Comparison of ENCODE assay signal across 19 cellular contexts in the genomic region with DNA sequence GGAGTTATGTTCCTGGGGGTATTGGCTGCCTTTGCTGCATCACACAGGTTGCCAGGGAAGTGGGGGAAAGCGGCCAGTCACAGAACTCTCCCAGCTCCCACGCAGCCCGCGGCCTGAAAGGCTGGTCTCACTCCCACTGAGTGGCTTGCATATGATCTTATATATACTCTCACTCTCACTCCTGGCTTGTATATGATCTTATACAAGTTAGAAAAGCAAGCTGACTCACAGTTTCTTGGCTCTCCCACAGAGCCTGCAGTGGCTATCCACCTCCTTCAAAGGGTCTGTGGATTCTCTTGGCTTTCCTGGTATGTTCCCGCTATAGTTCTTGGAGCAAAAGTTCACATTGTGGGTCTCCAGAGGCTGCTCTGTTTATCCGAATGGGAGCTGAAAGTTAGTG.
A peak's percentile ranks its signal among the peaks of the same experiment; 100 is the strongest.
DNase-seq lines count a peak whose midpoint lies in the region; ATAC-seq and TF ChIP-seq lines count a peak whose summit lies in the region.
"Had no signal": no experiment of that assay in that cellular context is flagged by ENCODE, and none has a peak within 500 bp of the region (broad histone marks: within the 10 kb centered on the region; RNA-seq: fewer than 3 reads in every experiment).

No MANE protein-coding gene starts in this region.

- DNase-seq in Right ventricle myocardium inferior (ENCODE audit: missing footprints) (peak; percentile 61), right atrium auricular region (ENCODE audit: low spot score) (no peak), choroid plexus epithelial cell (ENCODE audit: low read depth) (peak; percentile 75), mesendoderm (peak; percentile 32), aorta (peak in 1 of 2 donors; percentile 70), posterior vena cava (ENCODE audit: low spot score) (no peak)
- DNase-seq: activated B cell treated with CpG ODN at 0.5 μM for 24 hours; foreskin keratinocyte; left ventricle myocardium superior; naive thymus-derived CD4-positive, alpha-beta T cell; NCI-H187; NCI-H345; stimulated activated CD4-positive, alpha-beta T cell treated with anti-CD3 and anti-CD28 coated beads, Interleukin-15, amount 100 ng/mL, for 24 hours; stimulated activated naive CD4-positive, alpha-beta T cell; T-helper 1 cell; upper lobe of right lung had no signal

- intact Hi-C loops in Right ventricle myocardium inferior (cut with DNase I) (no loop called here), aorta (cut with DNase I) (no loop called here), posterior vena cava (cut with DNase I) (no loop called here)

- H3K36me3 ChIP-seq in right atrium auricular region, result no peaks in the 10 kb centered on the region
- H3K36me3 ChIP-seq in mesendoderm (ENCODE audit: control insufficient read depth, insufficient read depth, low read length), result no peaks in the 10 kb centered on the region
- no peaks in the 10 kb centered on the region for H3K36me3 ChIP-seq in aorta (ENCODE audit: control insufficient read depth in 1 of 2, insufficient read depth in 2 of 2, low read length in 1 of 2)
- H3K36me3 ChIP-seq: BLaER1 treated with 17β-estradiol and CSF1 and Interleukin-3, amounts not matched to agents 10 nM and 100 nM; upper lobe of right lung had no signal

- H3K79me2 ChIP-seq in mesendoderm (ENCODE audit: control insufficient read depth, insufficient read depth, low read length), result no peaks in the 10 kb centered on the region

- no peak for ATAC-seq in Right ventricle myocardium inferior
- peak; percentile 66 for ATAC-seq in aorta (ENCODE audit: low FRiP score)
- ATAC-seq in GM19395 (IDR thresholded peaks at IDR 0.05; ENCODE audit: unreplicated experiment), result no peak
- no peak for ATAC-seq in HG02571 (IDR thresholded peaks at IDR 0.05; ENCODE audit: unreplicated experiment)
- ATAC-seq: foreskin keratinocyte; left ventricle myocardium superior; naive thymus-derived CD4-positive, alpha-beta T cell; upper lobe of right lung had no signal

- H2AK5ac ChIP-seq in mesendoderm (ENCODE audit: low read length), result no peak overlapping the region

- no peak overlapping the region for H4K5ac ChIP-seq in mesendoderm (ENCODE audit: low read length)

- no peak overlapping the region for H2BK5ac ChIP-seq in mesendoderm (ENCODE audit: low read length)

- H3K27me3 ChIP-seq in right atrium auricular region (no peaks in the 10 kb centered on the region), mesendoderm (ENCODE audit: insufficient read depth, low read length, poor library complexity) (no peaks in the 10 kb centered on the region), aorta (ENCODE audit: control insufficient read depth in 1 of 2, insufficient read depth in 2 of 2, low read length in 1 of 2) (no peaks in the 10 kb centered on the region)
- H3K27me3 ChIP-seq: BLaER1 treated with 17β-estradiol and CSF1 and Interleukin-3, amounts not matched to agents 10 nM and 100 nM; foreskin keratinocyte; upper lobe of right lung had no signal

- no peak overlapping the region for H3K56ac ChIP-seq in mesendoderm (ENCODE audit: low read length)

- no peak overlapping the region for H3K4me2 ChIP-seq in mesendoderm (ENCODE audit: low read length)
- H3K4me2 ChIP-seq: BLaER1 treated with 17β-estradiol and CSF1 and Interleukin-3, amounts not matched to agents 10 nM and 100 nM had no signal

- no peak for TF ChIP-seq CTCF in right atrium auricular region (IDR thresholded peaks at IDR 0.05)
- no peak for TF ChIP-seq CTCF in choroid plexus epithelial cell (conservative IDR thresholded peaks at IDR 0.05; ENCODE audit: low read depth, low read length)

- H3K4me1 ChIP-seq in right atrium auricular region (no peaks in the 10 kb centered on the region), mesendoderm (ENCODE audit: control insufficient read depth, low read depth, low read length) (no peaks in the 10 kb centered on the region), aorta (ENCODE audit: control insufficient read depth in 1 of 2, insufficient read depth in 2 of 2, low read length in 2 of 2) (no peaks in the 10 kb centered on the region)
- H3K4me1 ChIP-seq: BLaER1 treated with 17β-estradiol and CSF1 and Interleukin-3, amounts not matched to agents 10 nM and 100 nM; foreskin keratinocyte; upper lobe of right lung had no signal

- H3K27ac ChIP-seq in right atrium auricular region, result no peak overlapping the region
- no peak overlapping the region for H3K27ac ChIP-seq in mesendoderm (ENCODE audit: low read depth, low read length)
- H3K27ac ChIP-seq in aorta (ENCODE audit: low read depth in 1 of 2, low read length in 2 of 2), result no peak overlapping the region
- H3K27ac ChIP-seq: BLaER1 treated with 17β-estradiol and CSF1 and Interleukin-3, amounts not matched to agents 10 nM and 100 nM; foreskin keratinocyte; upper lobe of right lung had no signal

- H3K4me3 ChIP-seq in right atrium auricular region, result no peak overlapping the region
- H3K4me3 ChIP-seq in choroid plexus epithelial cell (ENCODE audit: low read depth, low read length), result no peak overlapping the region
- H3K4me3 ChIP-seq in mesendoderm (ENCODE audit: low read length), result no peak overlapping the region
- no peak overlapping the region for H3K4me3 ChIP-seq in aorta (ENCODE audit: low read length in 2 of 2)
- H3K4me3 ChIP-seq: BLaER1 treated with 17β-estradiol and CSF1 and Interleukin-3, amounts not matched to agents 10 nM and 100 nM; upper lobe of right lung had no signal

- H3K4ac ChIP-seq in mesendoderm (ENCODE audit: low read depth, low read length), result no peak overlapping the region

- no peak overlapping the region for H4K8ac ChIP-seq in mesendoderm (ENCODE audit: low read depth, low read length)

- H3K79me1 ChIP-seq in mesendoderm (ENCODE audit: low read length), result no peaks in the 10 kb centered on the region

- H3K9ac ChIP-seq in mesendoderm (ENCODE audit: low read length), result no peak overlapping the region
- H3K9ac ChIP-seq: BLaER1 treated with 17β-estradiol and CSF1 and Interleukin-3, amounts not matched to agents 10 nM and 100 nM had no signal

- no peak overlapping the region for H3K23ac ChIP-seq in mesendoderm (ENCODE audit: low read length)

- no peak overlapping the region for H2BK120ac ChIP-seq in mesendoderm (ENCODE audit: low read depth, low read length)

- H3K18ac ChIP-seq in mesendoderm (ENCODE audit: low read length), result no peak overlapping the region

- no peak overlapping the region for H2BK15ac ChIP-seq in mesendoderm (replicated peaks; ENCODE audit: low read depth)

- H3K9me3 ChIP-seq in right atrium auricular region (no peaks in the 10 kb centered on the region), aorta (ENCODE audit: control insufficient read depth, low read length) (no peaks in the 10 kb centered on the region)
- H3K9me3 ChIP-seq: upper lobe of right lung had no signal

- no CpG with 5 or more reads among the region's 6 CpGs for WGBS in mesendoderm (ENCODE audit: extremely low coverage, insufficient coverage, low lambda C conversion rate)
- 25 to 34% methylated on average over 6 of the region's 6 CpGs for WGBS in aorta, 2 donors

Comparison
In these comparisons a context has a peak if more than half of its experiments do, and no peak if none do; other contexts are left out.
1. DNase-seq: peak in Right ventricle myocardium inferior (single experiment), choroid plexus epithelial cell (single experiment) and mesendoderm (single experiment); none in right atrium auricular region (single experiment) and posterior vena cava (single experiment).